Comparison of ENCODE assay signal across 26 cellular contexts in genomic region chr9:7973123-7973522, GRCh38.
"Had no signal": no experiment of that assay in that cellular context is flagged by ENCODE, and none has a peak within 500 bp of the region (broad histone marks: within the 10 kb centered on the region; RNA-seq: fewer than 3 reads in every experiment).

No MANE protein-coding gene starts in this region.

- DNase-seq: activated B cell treated with CpG ODN at 0.5 μM for 24 hours; activated CD8-positive, alpha-beta memory T cell treated with anti-CD3 and anti-CD28 coated beads, Interleukin-2, amount 10 ng/mL, durations not matched to agents 7 days and 5 days; activated CD8-positive, alpha-beta T cell treated with anti-CD3 and anti-CD28 coated beads, Interleukin-2, amount 10 ng/mL, durations not matched to agents 7 days and 5 days; activated naive CD8-positive, alpha-beta T cell treated with anti-CD3 and anti-CD28 coated beads, Interleukin-2, amount 50 U/mL, for 24 hours; activated T-cell treated with anti-CD3 and anti-CD28 coated beads, Interleukin-2, amount 50 U/mL, for 48 hours; amygdala; caudate nucleus; cortex of kidney; effector memory CD8-positive, alpha-beta T cell; erythroblast; hippocampal formation; left cardiac atrium; mammary epithelial cell; naive B cell; ovary; psoas muscle; stimulated activated CD4-positive, alpha-beta T cell treated with anti-CD3 and anti-CD28 coated beads, Interleukin-1b, Interleukin-23, amount 100 ng/mL, for 48 hours; stimulated activated CD4-positive, alpha-beta T cell treated with anti-CD3 and anti-CD28 coated beads, Interleukin-4, amount 100 ng/mL, for 4 hours; stimulated activated CD8-positive, alpha-beta memory T cell treated with anti-CD3 and anti-CD28 coated beads, Interleukin-4, amount 100 ng/mL, for 48 hours had no signal

- H3K9me3 Mint-ChIP-seq: activated B cell treated with CpG ODN at 0.5 μM for 24 hours; activated naive CD4-positive, alpha-beta T cell treated with anti-CD3 and anti-CD28 coated beads, Interleukin-2, amount 50 U/mL, for 24 hours; activated naive CD8-positive, alpha-beta T cell treated with anti-CD3 and anti-CD28 coated beads, Interleukin-2, amount 50 U/mL, for 24 hours; effector memory CD8-positive, alpha-beta T cell; stimulated activated memory B cell treated with anti-CD40 and anti-IgM and Interleukin-4, amounts not matched to agents 10 μg/mL and 1 μg/mL and 100 μg/mL, for 72 hours had no signal

- H3K27me3 Mint-ChIP-seq: activated B cell treated with CpG ODN at 0.5 μM for 24 hours; activated CD8-positive, alpha-beta memory T cell treated with anti-CD3 and anti-CD28 coated beads, Interleukin-2, amount 10 ng/mL, durations not matched to agents 7 days and 5 days; activated naive CD4-positive, alpha-beta T cell treated with anti-CD3 and anti-CD28 coated beads, Interleukin-2, amount 50 U/mL, for 24 hours; activated naive CD8-positive, alpha-beta T cell treated with anti-CD3 and anti-CD28 coated beads, Interleukin-2, amount 50 U/mL, for 24 hours; effector memory CD8-positive, alpha-beta T cell; naive B cell; stimulated activated memory B cell treated with anti-CD40 and anti-IgM and Interleukin-4, amounts not matched to agents 10 μg/mL and 1 μg/mL and 100 μg/mL, for 72 hours had no signal

- H3K4me1 ChIP-seq: gastroesophageal sphincter, psoas muscle, suprapubic skin had no signal

- H3K27me3 ChIP-seq: gastroesophageal sphincter, ovary, suprapubic skin, tibial nerve had no signal

- H3K27ac Mint-ChIP-seq: activated CD8-positive, alpha-beta memory T cell treated with anti-CD3 and anti-CD28 coated beads, Interleukin-2, amount 10 ng/mL, durations not matched to agents 7 days and 5 days; activated CD8-positive, alpha-beta T cell treated with anti-CD3 and anti-CD28 coated beads, Interleukin-2, amount 10 ng/mL, durations not matched to agents 7 days and 5 days; activated T-helper 2 cell treated with anti-CD3 and anti-CD28 coated beads, Interferon-gamma antibody, Interleukin-2, Interleukin-4, amounts not matched to agents 10 μg/mL and 5 μg/mL and 100 μg/mL, durations not matched to agents 14 hours and 24 hours and 36 hours; effector memory CD8-positive, alpha-beta T cell; stimulated activated memory B cell treated with anti-CD40 and anti-IgM and Interleukin-4, amounts not matched to agents 10 μg/mL and 1 μg/mL and 100 μg/mL, for 72 hours had no signal

- H3K9me3 ChIP-seq: gastroesophageal sphincter, ovary, psoas muscle, suprapubic skin, tibial nerve had no signal

- H3K4me3 Mint-ChIP-seq: activated CD8-positive, alpha-beta memory T cell treated with anti-CD3 and anti-CD28 coated beads, Interleukin-2, amount 10 ng/mL, durations not matched to agents 7 days and 5 days; activated CD8-positive, alpha-beta T cell treated with anti-CD3 and anti-CD28 coated beads, Interleukin-2, amount 10 ng/mL, durations not matched to agents 7 days and 5 days; activated naive CD4-positive, alpha-beta T cell treated with anti-CD3 and anti-CD28 coated beads, Interleukin-2, amount 50 U/mL, for 24 hours; activated naive CD8-positive, alpha-beta T cell treated with anti-CD3 and anti-CD28 coated beads, Interleukin-2, amount 50 U/mL, for 24 hours; effector memory CD8-positive, alpha-beta T cell; stimulated activated memory B cell treated with anti-CD40 and anti-IgM and Interleukin-4, amounts not matched to agents 10 μg/mL and 1 μg/mL and 100 μg/mL, for 72 hours had no signal

- H3K27ac ChIP-seq: gastroesophageal sphincter, ovary, psoas muscle, suprapubic skin, tibial nerve had no signal

- H3K4me3 ChIP-seq: gastroesophageal sphincter, ovary, psoas muscle, smooth muscle cell, suprapubic skin, tibial nerve had no signal

- H3K36me3 Mint-ChIP-seq: activated naive CD4-positive, alpha-beta T cell treated with anti-CD3 and anti-CD28 coated beads, Interleukin-2, amount 50 U/mL, for 24 hours; naive B cell; stimulated activated memory B cell treated with anti-CD40 and anti-IgM and Interleukin-4, amounts not matched to agents 10 μg/mL and 1 μg/mL and 100 μg/mL, for 72 hours had no signal

- H3K36me3 ChIP-seq: gastroesophageal sphincter, ovary, suprapubic skin, tibial nerve had no signal

- ATAC-seq: activated CD8-positive, alpha-beta memory T cell treated with anti-CD3 and anti-CD28 coated beads, Interleukin-2, amount 10 ng/mL, durations not matched to agents 7 days and 5 days; activated CD8-positive, alpha-beta T cell treated with anti-CD3 and anti-CD28 coated beads, Interleukin-2, amount 10 ng/mL, durations not matched to agents 7 days and 5 days; activated naive CD8-positive, alpha-beta T cell treated with anti-CD3 and anti-CD28 coated beads, Interleukin-2, amount 50 U/mL, for 24 hours; effector memory CD8-positive, alpha-beta T cell; gastroesophageal sphincter; left cardiac atrium; psoas muscle; stimulated activated memory B cell treated with anti-CD40 and anti-IgM and Interleukin-4, amounts not matched to agents 10 μg/mL and 1 μg/mL and 100 μg/mL, for 72 hours had no signal
